In genomic region chr18:79528846-79529245, GRCh38 we compare ENCODE assay signal across 8 cellular contexts.
DNase-seq lines count a peak whose midpoint lies in the region; ATAC-seq and TF ChIP-seq lines count a peak whose summit lies in the region.

No MANE protein-coding gene starts in this region.

- H3K4me1 Mint-ChIP-seq in progenitor cell of endocrine pancreas (ENCODE audit: low read depth) = no peaks in the 10 kb centered on the region

- in situ Hi-C loops in G401 (cut with HindIII; ENCODE audit: low sequenced_read_pairs) = no loop called here

- no peak overlapping the region for H3K4me3 Mint-ChIP-seq in progenitor cell of endocrine pancreas (ENCODE audit: low read depth)

- TF ChIP-seq CTCF in progenitor cell of endocrine pancreas (IDR thresholded peaks at IDR 0.05; ENCODE audit: unreplicated experiment) = peak; percentile 87

- no peak overlapping the region for H3K27ac Mint-ChIP-seq in progenitor cell of endocrine pancreas

- ATAC-seq in HG03108 (IDR thresholded peaks at IDR 0.05; ENCODE audit: unreplicated experiment) = no peak

- no peaks in the 10 kb centered on the region for H3K9me3 Mint-ChIP-seq in progenitor cell of endocrine pancreas (ENCODE audit: low read depth)

- H3K36me3 Mint-ChIP-seq in progenitor cell of endocrine pancreas (ENCODE audit: insufficient read depth) = no peaks in the 10 kb centered on the region

- H3K27me3 Mint-ChIP-seq in progenitor cell of endocrine pancreas = peaks cover 28% of the 10 kb centered on the region

- DNase-seq in G401 (ENCODE audit: low spot score) (peak; percentile 8), HT1080 (ENCODE audit: low read depth) (peak; percentile 44), SHP77 treated with DMSO at 0.1 percent for 48 hours (lab: John Stamatoyannopoulos, UW) (peak; percentile 19), glomerular visceral epithelial cell (ENCODE audit: extremely low spot score) (peak; percentile 75), progenitor cell of endocrine pancreas (ENCODE audit: low spot score, unreplicated experiment) (peak; percentile 59), NCI-H2227 treated with DMSO at 0.1 percent for 48 hours (lab: John Stamatoyannopoulos, UW) (no peak)
- peak; percentile 78 for DNase-seq in activated naive CD4-positive, alpha-beta T cell treated with Interleukin-2 at 50 U/mL for 16 hours
